Comparison of ENCODE assay signal across 14 cellular contexts in the genomic region with DNA sequence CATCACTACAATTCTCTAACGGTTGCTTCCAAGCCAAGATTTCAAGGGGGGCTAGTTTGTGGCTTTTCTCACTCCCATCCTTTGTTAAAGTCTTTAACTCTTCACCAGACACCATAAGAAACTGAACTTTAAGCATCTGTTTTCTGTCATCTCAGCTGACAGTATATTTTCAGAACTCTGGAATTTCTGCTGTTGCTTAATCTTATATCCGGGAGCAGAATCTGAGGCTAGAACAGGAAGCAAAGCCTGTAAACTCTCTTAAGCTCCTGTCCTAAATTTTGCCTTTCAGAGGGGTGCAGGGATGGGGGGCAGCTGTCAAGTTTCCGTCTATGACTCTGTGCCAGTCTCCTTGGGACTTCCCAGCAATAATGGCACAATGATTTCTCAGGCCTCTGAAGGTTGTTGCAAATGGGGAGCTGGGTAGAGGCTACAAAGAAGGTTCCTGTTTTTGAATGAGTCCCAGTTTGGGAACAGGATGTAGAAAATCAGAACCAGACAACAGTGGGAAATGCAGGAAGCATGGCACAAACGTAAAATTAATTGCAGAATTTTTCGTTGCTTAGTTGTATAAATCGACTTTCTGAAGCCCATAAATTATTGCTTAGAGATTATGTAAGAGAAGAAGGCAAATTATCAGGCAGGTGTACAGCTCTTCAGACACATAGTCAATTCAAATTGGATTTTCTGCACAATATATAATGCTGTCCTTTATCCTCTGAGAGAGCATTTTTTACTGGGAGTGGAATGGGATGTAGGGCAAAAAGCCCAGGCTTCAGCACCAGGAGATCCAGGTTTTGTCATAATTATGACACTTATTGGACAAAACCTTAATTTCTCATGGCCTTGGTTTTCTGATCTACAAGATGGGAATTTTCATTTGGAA.
DNase-seq lines count a peak whose midpoint lies in the region; ATAC-seq and TF ChIP-seq lines count a peak whose summit lies in the region.
"Had no signal": no experiment of that assay in that cellular context is flagged by ENCODE, and none has a peak within 500 bp of the region (broad histone marks: within the 10 kb centered on the region; RNA-seq: fewer than 3 reads in every experiment).

No MANE protein-coding gene starts in this region.

- no peak for ATAC-seq in GM23338
- ATAC-seq in left ventricle myocardium superior = peak; percentile 72
- ATAC-seq in GM18520 (IDR thresholded peaks at IDR 0.05; ENCODE audit: unreplicated experiment) = no peak
- ATAC-seq: natural killer cell had no signal

- H3K36me3 Mint-ChIP-seq in GM23338 (ENCODE audit: low read depth) = no peaks in the 10 kb centered on the region
- H3K36me3 Mint-ChIP-seq: natural killer cell had no signal

- intact Hi-C loops in left ventricle myocardium superior (cut with micrococcal nuclease) = no loop called here

- H3K79me2 ChIP-seq in GM23338 (replicated peaks; ENCODE audit: insufficient read depth) = no peaks in the 10 kb centered on the region

- no peak overlapping the region for H3K4me3 Mint-ChIP-seq in GM23338
- H3K4me3 Mint-ChIP-seq: central memory CD8-positive, alpha-beta T cell; natural killer cell; type B pancreatic cell had no signal

- H3K27me3 Mint-ChIP-seq in GM23338 (ENCODE audit: insufficient read depth, low read depth, poor library complexity) = no peaks in the 10 kb centered on the region
- H3K27me3 Mint-ChIP-seq: central memory CD8-positive, alpha-beta T cell had no signal

- H3K27me3 ChIP-seq in GM23338 (ENCODE audit: insufficient read depth) = no peaks in the 10 kb centered on the region

- H2AFZ ChIP-seq in GM23338 = peak overlapping the region; percentile 66; the same call in 1 of the 2 replicates

- H3K27ac Mint-ChIP-seq in GM23338 = no peak overlapping the region
- H3K27ac Mint-ChIP-seq: natural killer cell, type B pancreatic cell had no signal

- H3K4me2 ChIP-seq in GM23338 = no peak overlapping the region

- no peaks in the 10 kb centered on the region for H3K9me2 ChIP-seq in GM23338 (ENCODE audit: insufficient read depth)

- peaks cover 5% of the 10 kb centered on the region; the same call in 2 of the 3 replicates for H3K4me1 Mint-ChIP-seq in GM23338
- H3K4me1 Mint-ChIP-seq: central memory CD8-positive, alpha-beta T cell; natural killer cell had no signal

- H3K36me3 ChIP-seq in GM23338 (ENCODE audit: insufficient read depth) = no peaks in the 10 kb centered on the region

- DNase-seq in GM23338 (ENCODE audit: low spot score) (no peak), amniotic epithelial cell (ENCODE audit: low read depth) (peak; percentile 96), left ventricle myocardium superior (no peak), SKM-1 (lab: John Stamatoyannopoulos, UW; ENCODE audit: unreplicated experiment) (no peak), mucosa of gallbladder (ENCODE audit: low spot score) (no peak)
- DNase-seq in stimulated activated naive CD4-positive, alpha-beta T cell treated with Interleukin-2 at 50 U/mL for 16 hours (lab: John Stamatoyannopoulos, UW) = no peak
- DNase-seq: MM.1S; natural killer cell; stimulated activated CD4-positive, alpha-beta T cell treated with anti-CD3 and anti-CD28 coated beads, Interleukin-4, amount 100 ng/mL, for 4 hours; T-helper 9 cell had no signal

- no peaks in the 10 kb centered on the region for H3F3A ChIP-seq in GM23338 (replicated peaks; ENCODE audit: low read depth)

- H4K20me1 ChIP-seq in GM23338 (replicated peaks; ENCODE audit: insufficient read depth) = no peaks in the 10 kb centered on the region

- TF ChIP-seq CTCF in GM23338 (conservative IDR thresholded peaks at IDR 0.05; ENCODE audit: low read depth in 2 of 2) = no peak

- H3K4me3 ChIP-seq in GM23338 = no peak overlapping the region
- H3K4me3 ChIP-seq in skin epidermis = no peak overlapping the region

- H3K9me3 Mint-ChIP-seq in GM23338 = no peaks in the 10 kb centered on the region
- H3K9me3 Mint-ChIP-seq: central memory CD8-positive, alpha-beta T cell; natural killer cell had no signal

- no peaks in the 10 kb centered on the region for H3K4me1 ChIP-seq in GM23338 (ENCODE audit: insufficient read depth)

- H3K27ac ChIP-seq in GM23338 (ENCODE audit: low read depth) (no peak overlapping the region), skin epidermis (peak overlapping the region in 11 of 21 experiments; percentile 8 to 71 (median 35))

TF ChIP-seq in GM23338, 12 proteins besides CTCF, POLR2A, EP300 and RAD21 (continues in another document):
- no peak for TF ChIP-seq EZH2phosphoT487 (IDR thresholded peaks at IDR 0.05; ENCODE audit: unreplicated experiment)
- no peak for TF ChIP-seq STAT1 (IDR thresholded peaks at IDR 0.05; ENCODE audit: unreplicated experiment)
- TF ChIP-seq EZH2 (IDR thresholded peaks at IDR 0.05; ENCODE audit: low read depth, unreplicated experiment) = no peak
- TF ChIP-seq NANOG (IDR thresholded peaks at IDR 0.05; ENCODE audit: borderline replicate concordance) = no peak
- TF ChIP-seq JUNB (IDR thresholded peaks at IDR 0.05; ENCODE audit: unreplicated experiment) = no peak
- TF ChIP-seq POLR2AphosphoS5 (IDR thresholded peaks at IDR 0.05; ENCODE audit: low read depth) = no peak
- no peak for TF ChIP-seq ZNF331 (CRISPR knock-in tag; IDR thresholded peaks at IDR 0.05; ENCODE audit: low read depth)
- TF ChIP-seq, protein P1, sequence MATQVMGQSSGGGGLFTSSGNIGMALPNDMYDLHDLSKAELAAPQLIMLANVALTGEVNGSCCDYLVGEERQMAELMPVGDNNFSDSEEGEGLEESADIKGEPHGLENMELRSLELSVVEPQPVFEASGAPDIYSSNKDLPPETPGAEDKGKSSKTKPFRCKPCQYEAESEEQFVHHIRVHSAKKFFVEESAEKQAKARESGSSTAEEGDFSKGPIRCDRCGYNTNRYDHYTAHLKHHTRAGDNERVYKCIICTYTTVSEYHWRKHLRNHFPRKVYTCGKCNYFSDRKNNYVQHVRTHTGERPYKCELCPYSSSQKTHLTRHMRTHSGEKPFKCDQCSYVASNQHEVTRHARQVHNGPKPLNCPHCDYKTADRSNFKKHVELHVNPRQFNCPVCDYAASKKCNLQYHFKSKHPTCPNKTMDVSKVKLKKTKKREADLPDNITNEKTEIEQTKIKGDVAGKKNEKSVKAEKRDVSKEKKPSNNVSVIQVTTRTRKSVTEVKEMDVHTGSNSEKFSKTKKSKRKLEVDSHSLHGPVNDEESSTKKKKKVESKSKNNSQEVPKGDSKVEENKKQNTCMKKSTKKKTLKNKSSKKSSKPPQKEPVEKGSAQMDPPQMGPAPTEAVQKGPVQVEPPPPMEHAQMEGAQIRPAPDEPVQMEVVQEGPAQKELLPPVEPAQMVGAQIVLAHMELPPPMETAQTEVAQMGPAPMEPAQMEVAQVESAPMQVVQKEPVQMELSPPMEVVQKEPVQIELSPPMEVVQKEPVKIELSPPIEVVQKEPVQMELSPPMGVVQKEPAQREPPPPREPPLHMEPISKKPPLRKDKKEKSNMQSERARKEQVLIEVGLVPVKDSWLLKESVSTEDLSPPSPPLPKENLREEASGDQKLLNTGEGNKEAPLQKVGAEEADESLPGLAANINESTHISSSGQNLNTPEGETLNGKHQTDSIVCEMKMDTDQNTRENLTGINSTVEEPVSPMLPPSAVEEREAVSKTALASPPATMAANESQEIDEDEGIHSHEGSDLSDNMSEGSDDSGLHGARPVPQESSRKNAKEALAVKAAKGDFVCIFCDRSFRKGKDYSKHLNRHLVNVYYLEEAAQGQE (IDR thresholded peaks at IDR 0.05; ENCODE audit: unreplicated experiment) = no peak
